ENCODE assay signal across 1 cellular context in genomic region chr3:144636833-144637232, GRCh38.
TF ChIP-seq lines count a peak whose summit lies in the region.

No MANE protein-coding gene starts in this region.

TF ChIP-seq in HepG2, 621 proteins besides CTCF, POLR2A, EP300 and RAD21 (continued from another document):
- no peak for TF ChIP-seq PAXIP1 (CRISPR knock-in tag; conservative IDR thresholded peaks at IDR 0.05)
- TF ChIP-seq SMAD3 (CRISPR knock-in tag; IDR thresholded peaks at IDR 0.05): no peak
- TF ChIP-seq JUN (CRISPR knock-in tag; IDR thresholded peaks at IDR 0.05): no peak
